Comparison of ENCODE assay signal across 1 cellular context in the genomic region with DNA sequence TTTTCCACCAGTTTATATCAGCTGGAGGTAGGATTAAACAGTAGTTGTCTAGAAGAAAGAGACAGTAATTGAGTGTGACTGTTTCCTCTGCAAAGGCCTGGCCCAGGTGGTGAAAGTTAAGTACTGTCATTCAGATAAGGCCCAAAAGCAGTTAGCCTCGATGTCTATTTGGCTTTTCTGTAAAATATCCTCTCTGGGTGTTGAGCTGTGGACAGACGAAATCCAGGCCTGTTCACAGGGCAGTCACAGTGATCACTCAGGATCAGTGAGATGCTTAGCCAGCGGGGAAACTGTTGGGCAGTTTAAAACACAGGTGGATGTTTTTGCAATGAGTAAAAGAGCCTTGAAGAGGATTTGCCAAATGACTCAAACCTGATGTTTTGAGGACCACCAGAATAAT.
TF ChIP-seq lines count a peak whose summit lies in the region.

No MANE protein-coding gene starts in this region.

TF ChIP-seq in SK-N-SH treated with all-trans-retinoic acid at 6 μM for 48 hours, 23 proteins besides CTCF, POLR2A, EP300 and RAD21 (continued from another document):
- TF ChIP-seq, protein P1, sequence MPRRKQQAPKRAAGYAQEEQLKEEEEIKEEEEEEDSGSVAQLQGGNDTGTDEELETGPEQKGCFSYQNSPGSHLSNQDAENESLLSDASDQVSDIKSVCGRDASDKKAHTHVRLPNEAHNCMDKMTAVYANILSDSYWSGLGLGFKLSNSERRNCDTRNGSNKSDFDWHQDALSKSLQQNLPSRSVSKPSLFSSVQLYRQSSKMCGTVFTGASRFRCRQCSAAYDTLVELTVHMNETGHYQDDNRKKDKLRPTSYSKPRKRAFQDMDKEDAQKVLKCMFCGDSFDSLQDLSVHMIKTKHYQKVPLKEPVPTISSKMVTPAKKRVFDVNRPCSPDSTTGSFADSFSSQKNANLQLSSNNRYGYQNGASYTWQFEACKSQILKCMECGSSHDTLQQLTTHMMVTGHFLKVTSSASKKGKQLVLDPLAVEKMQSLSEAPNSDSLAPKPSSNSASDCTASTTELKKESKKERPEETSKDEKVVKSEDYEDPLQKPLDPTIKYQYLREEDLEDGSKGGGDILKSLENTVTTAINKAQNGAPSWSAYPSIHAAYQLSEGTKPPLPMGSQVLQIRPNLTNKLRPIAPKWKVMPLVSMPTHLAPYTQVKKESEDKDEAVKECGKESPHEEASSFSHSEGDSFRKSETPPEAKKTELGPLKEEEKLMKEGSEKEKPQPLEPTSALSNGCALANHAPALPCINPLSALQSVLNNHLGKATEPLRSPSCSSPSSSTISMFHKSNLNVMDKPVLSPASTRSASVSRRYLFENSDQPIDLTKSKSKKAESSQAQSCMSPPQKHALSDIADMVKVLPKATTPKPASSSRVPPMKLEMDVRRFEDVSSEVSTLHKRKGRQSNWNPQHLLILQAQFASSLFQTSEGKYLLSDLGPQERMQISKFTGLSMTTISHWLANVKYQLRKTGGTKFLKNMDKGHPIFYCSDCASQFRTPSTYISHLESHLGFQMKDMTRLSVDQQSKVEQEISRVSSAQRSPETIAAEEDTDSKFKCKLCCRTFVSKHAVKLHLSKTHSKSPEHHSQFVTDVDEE (CRISPR knock-in tag; IDR thresholded peaks at IDR 0.05): no peak; the same call in 1 of the 2 replicates
- TF ChIP-seq ZNF565 (CRISPR knock-in tag; conservative IDR thresholded peaks at IDR 0.05; ENCODE audit: low read depth) (no peak), ZNF8 (CRISPR knock-in tag; IDR thresholded peaks at IDR 0.05) (no peak), OSR1 (CRISPR knock-in tag; IDR thresholded peaks at IDR 0.05) (no peak), ZFP30 (CRISPR knock-in tag; IDR thresholded peaks at IDR 0.05) (no peak), PPARA (CRISPR knock-in tag; IDR thresholded peaks at IDR 0.05; ENCODE audit: borderline replicate concordance) (no peak), ESRRG (CRISPR knock-in tag; IDR thresholded peaks at IDR 0.05) (no peak)
- TF ChIP-seq, protein P2, sequence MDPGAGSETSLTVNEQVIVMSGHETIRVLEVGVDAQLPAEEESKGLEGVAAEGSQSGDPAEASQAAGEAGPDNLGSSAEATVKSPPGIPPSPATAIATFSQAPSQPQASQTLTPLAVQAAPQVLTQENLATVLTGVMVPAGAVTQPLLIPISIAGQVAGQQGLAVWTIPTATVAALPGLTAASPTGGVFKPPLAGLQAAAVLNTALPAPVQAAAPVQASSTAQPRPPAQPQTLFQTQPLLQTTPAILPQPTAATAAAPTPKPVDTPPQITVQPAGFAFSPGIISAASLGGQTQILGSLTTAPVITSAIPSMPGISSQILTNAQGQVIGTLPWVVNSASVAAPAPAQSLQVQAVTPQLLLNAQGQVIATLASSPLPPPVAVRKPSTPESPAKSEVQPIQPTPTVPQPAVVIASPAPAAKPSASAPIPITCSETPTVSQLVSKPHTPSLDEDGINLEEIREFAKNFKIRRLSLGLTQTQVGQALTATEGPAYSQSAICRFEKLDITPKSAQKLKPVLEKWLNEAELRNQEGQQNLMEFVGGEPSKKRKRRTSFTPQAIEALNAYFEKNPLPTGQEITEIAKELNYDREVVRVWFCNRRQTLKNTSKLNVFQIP (CRISPR knock-in tag; IDR thresholded peaks at IDR 0.05; ENCODE audit: borderline replicate concordance, low read depth): no peak
